ENCODE assay signal across 1 cellular context in genomic region chr10:131818510-131819234, GRCh38.
TF ChIP-seq lines count a peak whose summit lies in the region.

No MANE protein-coding gene starts in this region.

TF ChIP-seq in GM23338, 12 proteins besides CTCF, POLR2A, EP300 and RAD21 (continued from another document):
- no peak for TF ChIP-seq REST (IDR thresholded peaks at IDR 0.05; ENCODE audit: unreplicated experiment)
- TF ChIP-seq EZH2 (IDR thresholded peaks at IDR 0.05; ENCODE audit: low read depth, unreplicated experiment): no peak
- TF ChIP-seq ETS1 (IDR thresholded peaks at IDR 0.05): no peak
- no peak for TF ChIP-seq EZH2phosphoT487 (IDR thresholded peaks at IDR 0.05; ENCODE audit: unreplicated experiment)
- TF ChIP-seq CREB1 (CRISPR knock-in tag; IDR thresholded peaks at IDR 0.05; ENCODE audit: low read depth): no peak
- TF ChIP-seq NANOG (IDR thresholded peaks at IDR 0.05; ENCODE audit: borderline replicate concordance): no peak
